ENCODE assay signal across 10 cellular contexts in the genomic region with DNA sequence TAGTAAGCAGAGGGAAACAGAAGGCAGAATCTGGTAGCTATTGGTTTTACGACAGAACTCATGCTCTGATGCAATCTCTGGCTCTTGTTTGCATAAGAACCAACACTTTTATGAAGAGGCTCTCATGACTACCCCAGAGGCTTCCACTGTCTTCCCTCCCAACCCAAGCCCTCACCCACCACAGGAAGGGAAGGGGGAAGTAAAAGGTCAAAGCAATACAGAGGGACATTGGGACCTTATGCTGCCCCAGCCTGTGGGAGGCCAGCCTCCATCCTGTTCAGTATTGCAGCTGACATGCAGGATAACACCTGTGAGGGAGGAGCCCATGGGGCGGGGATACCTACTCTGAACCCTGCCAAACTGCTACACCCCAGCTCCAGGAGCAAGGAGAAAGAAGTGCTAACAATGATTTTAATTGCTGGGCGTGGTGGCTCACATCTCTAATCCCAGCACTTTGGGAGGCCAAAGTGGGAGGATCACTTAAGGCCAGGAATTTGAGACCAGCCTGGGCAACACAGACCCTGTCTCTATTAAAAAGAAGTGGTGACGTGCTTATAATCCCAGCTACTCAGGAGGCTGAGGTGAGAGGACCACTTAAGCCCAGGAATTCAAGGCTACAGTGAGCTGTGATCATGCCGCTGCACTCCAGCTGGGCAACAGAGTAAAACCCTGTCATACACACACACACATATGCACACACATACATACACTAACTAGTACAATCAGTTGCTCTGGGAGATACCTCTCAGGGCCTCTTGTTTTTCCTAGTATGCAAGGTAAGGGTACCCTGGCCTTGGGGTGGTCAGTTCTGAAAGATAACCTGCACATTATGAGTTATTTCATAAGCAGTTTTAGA. TPM values are rescaled to one million over a fixed set of nuclear protein-coding genes. Genes with fewer than 3 reads are reported as not detected.
DNase-seq lines count a peak whose midpoint lies in the region; ATAC-seq and TF ChIP-seq lines count a peak whose summit lies in the region.
"Had no signal": no experiment of that assay in that cellular context is flagged by ENCODE, and none has a peak within 500 bp of the region (broad histone marks: within the 10 kb centered on the region; RNA-seq: fewer than 3 reads in every experiment).

No MANE protein-coding gene starts in this region.

- H3K27me3 ChIP-seq in naive thymus-derived CD4-positive, alpha-beta T cell (ENCODE audit: control insufficient read depth in 2 of 2, insufficient read depth in 2 of 2, low read length in 2 of 2) = no peaks in the 10 kb centered on the region
- no peaks in the 10 kb centered on the region for H3K27me3 ChIP-seq in A673 (replicated peaks; ENCODE audit: insufficient read depth, low read depth, low read length, poor library complexity)

- H3K4me1 ChIP-seq in naive thymus-derived CD4-positive, alpha-beta T cell (ENCODE audit: control insufficient read depth in 2 of 2, insufficient read depth in 2 of 2, low read length in 2 of 2) = peaks cover 8 to 11% of the 10 kb centered on the region in 2 donors
- peaks cover 3% of the 10 kb centered on the region for H3K4me1 ChIP-seq in A673 (ENCODE audit: insufficient read depth, low read length, poor library complexity, severe bottlenecking)

- H3K4me3 ChIP-seq in naive thymus-derived CD4-positive, alpha-beta T cell (ENCODE audit: low read length) = no peak overlapping the region
- no peak overlapping the region for H3K4me3 ChIP-seq in A673 (ENCODE audit: low read depth, low read length, poor library complexity, severe bottlenecking)

- H3K4me3 Mint-ChIP-seq in activated T-helper 2 cell treated with anti-CD3 and anti-CD28 coated beads, Interferon-gamma antibody, Interleukin-2, Interleukin-4, amounts not matched to agents 10 μg/mL and 5 μg/mL and 100 μg/mL, durations not matched to agents 14 hours and 24 hours and 36 hours (ENCODE audit: low read depth) = no peak overlapping the region
- H3K4me3 Mint-ChIP-seq in naive thymus-derived CD4-positive, alpha-beta T cell = peak overlapping the region in 1 of 10 donors; percentile 53
- no peak overlapping the region for H3K4me3 Mint-ChIP-seq in mesothelial cell of epicardium

- ATAC-seq in naive thymus-derived CD4-positive, alpha-beta T cell = peak; percentile 51
- ATAC-seq in GM18520 (IDR thresholded peaks at IDR 0.05; ENCODE audit: unreplicated experiment) = no peak

- POLR2A ChIA-PET in naive thymus-derived CD4-positive, alpha-beta T cell (lab: Charles Lee) = interaction anchor here (0.6 to 1.4 kb wide), 2 partner anchors 10 to 106 kb away, joined by 3 to 4 read pairs; a partner anchor contains a TSS
- POLR2A ChIA-PET in A673 (lab: Charles Lee; ENCODE audit: low non-redundant PET) = no interaction called here

- no TSS peak for BruUV-seq in A673 (replicated peaks; lab: Mats Ljungman, UMichigan)

- H3K9me3 ChIP-seq in naive thymus-derived CD4-positive, alpha-beta T cell (ENCODE audit: control insufficient read depth in 2 of 3, low read length in 3 of 3) = no peaks in the 10 kb centered on the region
- H3K9me3 ChIP-seq in A673 (ENCODE audit: low read depth, low read length, poor library complexity, severe bottlenecking) = no peaks in the 10 kb centered on the region

- intact Hi-C loops in activated T-helper 2 cell treated with anti-CD3 and anti-CD28 coated beads, Interferon-gamma antibody, Interleukin-2, Interleukin-4, amounts not matched to agents 10 μg/mL and 5 μg/mL and 100 μg/mL, durations not matched to agents 14 hours and 24 hours and 36 hours (cut with micrococcal nuclease) = no loop called here
- intact Hi-C loops in naive thymus-derived CD4-positive, alpha-beta T cell (cut with micrococcal nuclease) = no loop called here
- intact Hi-C loops in A673 (cut with micrococcal nuclease; ENCODE audit: unreplicated experiment) = no loop called here

- H3K9me3 Mint-ChIP-seq in activated T-helper 2 cell treated with anti-CD3 and anti-CD28 coated beads, Interferon-gamma antibody, Interleukin-2, Interleukin-4, amounts not matched to agents 10 μg/mL and 5 μg/mL and 100 μg/mL, durations not matched to agents 14 hours and 24 hours and 36 hours = no peaks in the 10 kb centered on the region
- no peaks in the 10 kb centered on the region for H3K9me3 Mint-ChIP-seq in naive thymus-derived CD4-positive, alpha-beta T cell
- no peaks in the 10 kb centered on the region for H3K9me3 Mint-ChIP-seq in mesothelial cell of epicardium

- DNase-seq in NCI-H1436 (lab: John Stamatoyannopoulos, UW) (peak; percentile 37), NCI-H1436 treated with DMSO at 0.1 percent for 48 hours (lab: John Stamatoyannopoulos, UW) (no peak), MV-4-11 (lab: John Stamatoyannopoulos, UW) (peak; percentile 96), A673 (ENCODE audit: low spot score) (no peak), mesothelial cell of epicardium (ENCODE audit: low spot score in 2 of 2, unreplicated experiment in 2 of 2) (no peak)
- no peak for DNase-seq in activated T-helper 2 cell treated with anti-CD3 and anti-CD28 coated beads, Interferon-gamma antibody, Interleukin-2, Interleukin-4, amounts not matched to agents 10 μg/mL and 5 μg/mL and 100 μg/mL, durations not matched to agents 14 hours and 24 hours and 36 hours (ENCODE audit: low spot score)
- no peak for DNase-seq in naive thymus-derived CD4-positive, alpha-beta T cell
- DNase-seq: KG1; stimulated activated CD4-positive, alpha-beta T cell treated with anti-CD3 and anti-CD28 coated beads, Interleukin-15, amount 100 ng/mL, for 24 hours had no signal

- TF ChIP-seq CTCF in A673 (conservative IDR thresholded peaks at IDR 0.05; ENCODE audit: low read depth, low read length) = no peak
- no peak for TF ChIP-seq CTCF in mesothelial cell of epicardium (IDR thresholded peaks at IDR 0.05; ENCODE audit: unreplicated experiment)

- peak overlapping the region; percentile 78 for H3K27ac Mint-ChIP-seq in activated T-helper 2 cell treated with anti-CD3 and anti-CD28 coated beads, Interferon-gamma antibody, Interleukin-2, Interleukin-4, amounts not matched to agents 10 μg/mL and 5 μg/mL and 100 μg/mL, durations not matched to agents 14 hours and 24 hours and 36 hours
- peak overlapping the region in 7 of 9 donors; percentile 34 to 84 (median 60) for H3K27ac Mint-ChIP-seq in naive thymus-derived CD4-positive, alpha-beta T cell
- no peak overlapping the region for H3K27ac Mint-ChIP-seq in mesothelial cell of epicardium

- CTCF ChIA-PET in naive thymus-derived CD4-positive, alpha-beta T cell (lab: Charles Lee) = no interaction called here
- CTCF ChIA-PET in A673 (lab: Charles Lee) = interaction anchor here (0.6 kb wide), 1 partner anchor 406 kb away, joined by 3 read pairs; no protein-coding TSS in a partner anchor

- H3K36me3 ChIP-seq in naive thymus-derived CD4-positive, alpha-beta T cell (ENCODE audit: control insufficient read depth in 2 of 3, insufficient read depth in 3 of 3, low read length in 3 of 3) = peaks cover 0 to 17% (median 0%) of the 10 kb centered on the region in 3 experiments
- no peaks in the 10 kb centered on the region for H3K36me3 ChIP-seq in A673 (ENCODE audit: insufficient read depth, low read length, poor library complexity, severe bottlenecking)

- peaks cover 43% of the 10 kb centered on the region for H3K4me1 Mint-ChIP-seq in activated T-helper 2 cell treated with anti-CD3 and anti-CD28 coated beads, Interferon-gamma antibody, Interleukin-2, Interleukin-4, amounts not matched to agents 10 μg/mL and 5 μg/mL and 100 μg/mL, durations not matched to agents 14 hours and 24 hours and 36 hours (ENCODE audit: low read depth)
- peaks cover 31 to 64% (median 56%) of the 10 kb centered on the region in 7 donors for H3K4me1 Mint-ChIP-seq in naive thymus-derived CD4-positive, alpha-beta T cell
- H3K4me1 Mint-ChIP-seq in mesothelial cell of epicardium = peaks cover 10% of the 10 kb centered on the region

- peaks cover 32% of the 10 kb centered on the region for H3K36me3 Mint-ChIP-seq in activated T-helper 2 cell treated with anti-CD3 and anti-CD28 coated beads, Interferon-gamma antibody, Interleukin-2, Interleukin-4, amounts not matched to agents 10 μg/mL and 5 μg/mL and 100 μg/mL, durations not matched to agents 14 hours and 24 hours and 36 hours (ENCODE audit: low read depth)
- peaks cover 6 to 37% (median 23%) of the 10 kb centered on the region in 5 donors for H3K36me3 Mint-ChIP-seq in naive thymus-derived CD4-positive, alpha-beta T cell
- H3K36me3 Mint-ChIP-seq in mesothelial cell of epicardium = no peaks in the 10 kb centered on the region

- H3K27ac ChIP-seq in naive thymus-derived CD4-positive, alpha-beta T cell (ENCODE audit: low read depth, low read length) = no peak overlapping the region
- no peak overlapping the region for H3K27ac ChIP-seq in A673 (ENCODE audit: low read depth, low read length, poor library complexity, severe bottlenecking)

- no peaks in the 10 kb centered on the region for H3K27me3 Mint-ChIP-seq in activated T-helper 2 cell treated with anti-CD3 and anti-CD28 coated beads, Interferon-gamma antibody, Interleukin-2, Interleukin-4, amounts not matched to agents 10 μg/mL and 5 μg/mL and 100 μg/mL, durations not matched to agents 14 hours and 24 hours and 36 hours (ENCODE audit: low read depth)
- no peaks in the 10 kb centered on the region for H3K27me3 Mint-ChIP-seq in naive thymus-derived CD4-positive, alpha-beta T cell
- H3K27me3 Mint-ChIP-seq in mesothelial cell of epicardium (ENCODE audit: low read depth) = no peaks in the 10 kb centered on the region

RNA-seq across cellular contexts. Expression of a gene that starts 9.5 kb away (rescaled TPM):
- 13.8 and 18.2 TPM in 2 replicates for total RNA-seq in activated T-helper 2 cell treated with anti-CD3 and anti-CD28 coated beads, Interferon-gamma antibody, Interleukin-2, Interleukin-4, amounts not matched to agents 10 μg/mL and 5 μg/mL and 100 μg/mL, durations not matched to agents 14 hours and 24 hours and 36 hours
- 10 to 100 TPM; 19.8 to 35.8 (median 29.7) TPM for total RNA-seq in naive thymus-derived CD4-positive, alpha-beta T cell
- 10 to 100 TPM; 29.8 to 39.2 TPM for polyA plus RNA-seq in naive thymus-derived CD4-positive, alpha-beta T cell
- total RNA-seq in A673 (2021) = 2.6 and 2.8 TPM in 2 replicates
- 4.2 to 5.5 TPM (median 4.7 TPM) in 3 replicates for total RNA-seq in mesothelial cell of epicardium

RNA-seq across cellular contexts. Expression of a gene that starts 20.6 kb away (rescaled TPM):
- 31.2 and 31.4 TPM in 2 replicates for total RNA-seq in activated T-helper 2 cell treated with anti-CD3 and anti-CD28 coated beads, Interferon-gamma antibody, Interleukin-2, Interleukin-4, amounts not matched to agents 10 μg/mL and 5 μg/mL and 100 μg/mL, durations not matched to agents 14 hours and 24 hours and 36 hours
- 10 to 100 TPM in 4 of 5 experiments, 1 to 10 TPM in 1; 9.8 to 24.6 (median 21.2) TPM for total RNA-seq in naive thymus-derived CD4-positive, alpha-beta T cell
- polyA plus RNA-seq in naive thymus-derived CD4-positive, alpha-beta T cell = 10 to 100 TPM in 1 of 2 donors, 1 to 10 TPM in 1; 7.2 to 11.5 TPM
- total RNA-seq in A673 (2021) (20.5 and 21.0 TPM in 2 replicates), mesothelial cell of epicardium (23.4 to 24.6 TPM (median 23.8 TPM) in 3 replicates)

RNA-seq across cellular contexts. Expression of a gene that starts 45.2 kb away (rescaled TPM):
- 44.3 and 44.6 TPM in 2 replicates for total RNA-seq in activated T-helper 2 cell treated with anti-CD3 and anti-CD28 coated beads, Interferon-gamma antibody, Interleukin-2, Interleukin-4, amounts not matched to agents 10 μg/mL and 5 μg/mL and 100 μg/mL, durations not matched to agents 14 hours and 24 hours and 36 hours
- 10 to 100 TPM; 12.7 to 86.9 (median 46.0) TPM for total RNA-seq in naive thymus-derived CD4-positive, alpha-beta T cell
- 1 to 10 TPM; 2.1 to 2.6 TPM for polyA plus RNA-seq in naive thymus-derived CD4-positive, alpha-beta T cell
- total RNA-seq in A673 (2021) (25.5 and 28.2 TPM in 2 replicates), mesothelial cell of epicardium (12.9 to 14.1 TPM (median 13.4 TPM) in 3 replicates)

Comparison
In these comparisons a context has a peak if more than half of its experiments do, and no peak if none do; other contexts are left out.
1. DNase-seq: peak in NCI-H1436 (single experiment) and MV-4-11 (single experiment); none in NCI-H1436 treated with DMSO at 0.1 percent for 48 hours (single experiment), activated T-helper 2 cell treated with anti-CD3 and anti-CD28 coated beads, Interferon-gamma antibody, Interleukin-2, Interleukin-4, amounts not matched to agents 10 μg/mL and 5 μg/mL and 100 μg/mL, durations not matched to agents 14 hours and 24 hours and 36 hours (single experiment), naive thymus-derived CD4-positive, alpha-beta T cell (0 of 9), A673 (single experiment) and mesothelial cell of epicardium (0 of 2).